Comparison of ENCODE assay signal across 13 cellular contexts in the genomic region with DNA sequence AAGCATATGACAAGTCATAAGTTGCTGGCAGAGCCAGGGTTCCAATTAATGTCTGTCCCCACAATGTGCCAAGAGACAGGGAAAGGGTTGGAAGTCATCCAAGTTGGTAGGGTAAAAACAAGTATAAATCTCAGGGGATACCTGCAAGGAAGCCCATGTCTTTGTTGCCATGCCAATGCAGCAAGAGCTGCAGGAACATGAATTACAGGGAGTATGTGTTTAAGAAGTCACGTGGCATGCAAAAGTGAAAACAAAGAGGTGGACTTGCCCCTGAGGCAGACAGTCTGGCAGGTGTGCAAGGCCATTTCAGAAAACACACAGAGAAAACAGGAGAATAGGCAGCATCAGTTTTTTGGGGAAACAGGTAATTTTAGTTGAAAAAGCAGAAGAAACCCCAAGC. TPM values are rescaled to one million over a fixed set of nuclear protein-coding genes. Genes with fewer than 3 reads are reported as not detected.
A peak's percentile ranks its signal among the peaks of the same experiment; 100 is the strongest.
DNase-seq lines count a peak whose midpoint lies in the region; ATAC-seq and TF ChIP-seq lines count a peak whose summit lies in the region.
"Had no signal": no experiment of that assay in that cellular context is flagged by ENCODE, and none has a peak within 500 bp of the region (broad histone marks: within the 10 kb centered on the region; RNA-seq: fewer than 3 reads in every experiment).

No MANE protein-coding gene starts in this region.

- no peaks in the 10 kb centered on the region for H3K9me3 ChIP-seq in GM23248 (ENCODE audit: low read depth)
- H3K9me3 ChIP-seq in body of pancreas, result no peaks in the 10 kb centered on the region

- in situ Hi-C loops in GM23248 (cut with MboI), result no loop called here

- no peaks in the 10 kb centered on the region for H3K9me2 ChIP-seq in GM23248 (ENCODE audit: insufficient read depth)

- TF ChIP-seq POLR2A in body of pancreas (IDR thresholded peaks at IDR 0.05), result no peak

- H3F3A ChIP-seq in GM23248 (ENCODE audit: insufficient read depth), result peaks cover 16% of the 10 kb centered on the region

- H3K9me3 Mint-ChIP-seq in glutamatergic neuron (ENCODE audit: unreplicated experiment), result peaks cover 5% of the 10 kb centered on the region
- H3K9me3 Mint-ChIP-seq in stimulated activated memory B cell treated with anti-CD40 and anti-IgM and Interleukin-4, amounts not matched to agents 10 μg/mL and 1 μg/mL and 100 μg/mL, for 72 hours, result peaks cover 20% of the 10 kb centered on the region

- peak overlapping the region; percentile 11 for H3K4me2 ChIP-seq in GM23248 (ENCODE audit: unreplicated experiment)

- H3K4me3 ChIP-seq in GM23248 (no peak overlapping the region), body of pancreas (no peak overlapping the region)

- peak overlapping the region; percentile 34 for H3K27ac ChIP-seq in GM23248
- H3K27ac ChIP-seq in body of pancreas, result no peak overlapping the region

- H3K27me3 Mint-ChIP-seq in glutamatergic neuron (ENCODE audit: unreplicated experiment), result no peaks in the 10 kb centered on the region
- peaks cover 15% of the 10 kb centered on the region for H3K27me3 Mint-ChIP-seq in stimulated activated memory B cell treated with anti-CD40 and anti-IgM and Interleukin-4, amounts not matched to agents 10 μg/mL and 1 μg/mL and 100 μg/mL, for 72 hours

- H3K9ac ChIP-seq in GM23248, result no peak overlapping the region

- TF ChIP-seq CTCF in body of pancreas (IDR thresholded peaks at IDR 0.05) (no peak), glutamatergic neuron (IDR thresholded peaks at IDR 0.05; ENCODE audit: partially characterized antibody, unreplicated experiment) (no peak)

- no peaks in the 10 kb centered on the region for H3K36me3 ChIP-seq in GM23248 (ENCODE audit: low read depth)
- no peaks in the 10 kb centered on the region for H3K36me3 ChIP-seq in body of pancreas (replicated peaks in 1 of 2; ENCODE audit: insufficient read depth in 1 of 2, low read depth in 2 of 2)

- intact Hi-C loops in body of pancreas (cut with DNase I), result no loop called here

- H2AFZ ChIP-seq in GM23248, result no peak overlapping the region

- ATAC-seq in body of pancreas, result peak; percentile 64
- no peak for ATAC-seq in stimulated activated memory B cell treated with anti-CD40 and anti-IgM and Interleukin-4, amounts not matched to agents 10 μg/mL and 1 μg/mL and 100 μg/mL, for 72 hours
- ATAC-seq in GM18858 (IDR thresholded peaks at IDR 0.05; ENCODE audit: unreplicated experiment), result no peak

- no peaks in the 10 kb centered on the region for H4K20me1 ChIP-seq in GM23248 (ENCODE audit: insufficient read depth)

- peaks cover 29% of the 10 kb centered on the region for H3K36me3 Mint-ChIP-seq in glutamatergic neuron (ENCODE audit: unreplicated experiment)
- H3K36me3 Mint-ChIP-seq in stimulated activated memory B cell treated with anti-CD40 and anti-IgM and Interleukin-4, amounts not matched to agents 10 μg/mL and 1 μg/mL and 100 μg/mL, for 72 hours, result peaks cover 6% of the 10 kb centered on the region

- H3K79me2 ChIP-seq in GM23248 (ENCODE audit: insufficient read depth), result no peaks in the 10 kb centered on the region

- no peak overlapping the region for H3K4me3 Mint-ChIP-seq in glutamatergic neuron (ENCODE audit: unreplicated experiment)
- no peak overlapping the region for H3K4me3 Mint-ChIP-seq in stimulated activated memory B cell treated with anti-CD40 and anti-IgM and Interleukin-4, amounts not matched to agents 10 μg/mL and 1 μg/mL and 100 μg/mL, for 72 hours

- no peak overlapping the region for H3K27ac Mint-ChIP-seq in glutamatergic neuron (ENCODE audit: unreplicated experiment)
- no peak overlapping the region for H3K27ac Mint-ChIP-seq in stimulated activated memory B cell treated with anti-CD40 and anti-IgM and Interleukin-4, amounts not matched to agents 10 μg/mL and 1 μg/mL and 100 μg/mL, for 72 hours

- H3K4me1 Mint-ChIP-seq in glutamatergic neuron (ENCODE audit: low read depth, unreplicated experiment), result no peaks in the 10 kb centered on the region
- H3K4me1 Mint-ChIP-seq in stimulated activated memory B cell treated with anti-CD40 and anti-IgM and Interleukin-4, amounts not matched to agents 10 μg/mL and 1 μg/mL and 100 μg/mL, for 72 hours, result no peaks in the 10 kb centered on the region

- DNase-seq in COR-L47 (lab: John Stamatoyannopoulos, UW), result peak; percentile 92
- no peak for DNase-seq in GM23248
- DNase-seq in NCI-H1436 treated with DMSO at 0.1 percent for 48 hours (lab: John Stamatoyannopoulos, UW), result peak; percentile 86
- peak in 3 of 4 donors; percentile 23 to 56 (median 23) for DNase-seq in body of pancreas
- no peak for DNase-seq in SHP77 treated with DMSO at 0.1 percent for 48 hours (lab: John Stamatoyannopoulos, UW)
- DNase-seq in glutamatergic neuron, result no peak
- DNase-seq: activated naive CD4-positive, alpha-beta T cell treated with anti-CD3 and anti-CD28 coated beads, Interleukin-2, amount 50 U/mL, for 16 hours; KG1 had no signal

- H3K4me1 ChIP-seq in GM23248 (ENCODE audit: insufficient read depth), result peaks cover 19% of the 10 kb centered on the region
- no peaks in the 10 kb centered on the region for H3K4me1 ChIP-seq in body of pancreas

- H3K27me3 ChIP-seq in GM23248 (replicated peaks; ENCODE audit: insufficient read depth), result no peaks in the 10 kb centered on the region
- H3K27me3 ChIP-seq in body of pancreas, result no peaks in the 10 kb centered on the region

- WGBS in GM23248 (ENCODE audit: low coverage in 1 of 2, low lambda C conversion rate in 2 of 2, missing lambda C conversion rate in 2 of 2), 2 experiments, result 37 to 53% methylated on average over 1 of the region's 1 CpG
- WGBS in body of pancreas, 2 donors, result 36 to 54% methylated on average over 1 of the region's 1 CpG

RNA-seq across cellular contexts. Expression of a gene that starts 29.4 kb away (rescaled TPM):
- total RNA-seq in GM23248 (2014; rRNA removed; shearing (Covaris generic)), result not detected in 2 replicates
- polyA plus RNA-seq in GM23248 (2016; fragmentation: Nextera tagmentation; extraction: Ambion mirVana), result not detected in 2 replicates
- total RNA-seq in body of pancreas (not detected), glutamatergic neuron (ENCODE audit: unreplicated experiment) (not detected)
- total RNA-seq: activated CD8-positive, alpha-beta memory T cell treated with anti-CD3 and anti-CD28 coated beads for 36 hours; NCI-H460; renal cortical epithelial cell had no signal

Comparison
In these comparisons a context has a peak if more than half of its experiments do, and no peak if none do; other contexts are left out.
1. DNase-seq: peak in COR-L47 (single experiment), NCI-H1436 treated with DMSO at 0.1 percent for 48 hours (single experiment) and body of pancreas (3 of 4); none in GM23248 (single experiment), SHP77 treated with DMSO at 0.1 percent for 48 hours (single experiment) and glutamatergic neuron (single experiment).